Comparison of ENCODE assay signal across 18 cellular contexts in genomic region chr3:183539821-183540220, GRCh38. TPM values are rescaled to one million over a fixed set of nuclear protein-coding genes. Genes with fewer than 3 reads are reported as not detected.
DNase-seq lines count a peak whose midpoint lies in the region; ATAC-seq and TF ChIP-seq lines count a peak whose summit lies in the region.
"Had no signal": no experiment of that assay in that cellular context is flagged by ENCODE, and none has a peak within 500 bp of the region (broad histone marks: within the 10 kb centered on the region; RNA-seq: fewer than 3 reads in every experiment).

No MANE protein-coding gene starts in this region.

- WGBS in smooth muscle cell (ENCODE audit: low lambda C conversion rate), result 64% methylated on average over 3 of the region's 3 CpGs

- H3K9me3 ChIP-seq in Loucy (ENCODE audit: insufficient read depth, low read depth, low read length) (no peaks in the 10 kb centered on the region), smooth muscle cell (replicated peaks; ENCODE audit: low read depth) (no peaks in the 10 kb centered on the region)
- H3K9me3 ChIP-seq: thoracic aorta had no signal

- peaks cover 99% of the 10 kb centered on the region for H3K79me2 ChIP-seq in Loucy (ENCODE audit: insufficient read depth, low read length)
- no peaks in the 10 kb centered on the region for H3K79me2 ChIP-seq in smooth muscle cell (ENCODE audit: low read depth)

- intact Hi-C loops in activated B cell treated with CpG ODN at 0.5 μM for 24 hours (cut with micrococcal nuclease), result loop anchor here (1.0 kb wide), 1 partner anchor 12 kb away; no protein-coding TSS in a partner anchor

- H4K20me1 ChIP-seq in Loucy (ENCODE audit: insufficient read depth, low read length, poor library complexity, severe bottlenecking), result peaks cover 68% of the 10 kb centered on the region
- H4K20me1 ChIP-seq in smooth muscle cell (ENCODE audit: low read depth), result no peaks in the 10 kb centered on the region

- H3K9ac ChIP-seq in Loucy (ENCODE audit: low read depth, low read length, poor library complexity, severe bottlenecking) (no peak overlapping the region), smooth muscle cell (ENCODE audit: low read depth) (no peak overlapping the region)

- H3K4me1 ChIP-seq in Loucy (ENCODE audit: insufficient read depth, low read length, poor library complexity, severe bottlenecking), result peaks cover 46% of the 10 kb centered on the region
- peaks cover 3% of the 10 kb centered on the region for H3K4me1 ChIP-seq in smooth muscle cell (ENCODE audit: low read depth)

- H2AFZ ChIP-seq in Loucy (ENCODE audit: low read length), result no peak overlapping the region
- no peak overlapping the region for H2AFZ ChIP-seq in smooth muscle cell (ENCODE audit: low read depth)

- H3K4me3 ChIP-seq in Loucy (ENCODE audit: low read length, poor library complexity, severe bottlenecking), result no peak overlapping the region
- no peak overlapping the region for H3K4me3 ChIP-seq in smooth muscle cell
- H3K4me3 ChIP-seq: lung, thoracic aorta had no signal

- H3K36me3 Mint-ChIP-seq in activated CD8-positive, alpha-beta memory T cell treated with anti-CD3 and anti-CD28 coated beads, Interleukin-2, amount 10 ng/mL, durations not matched to agents 7 days and 5 days, result peaks cover 11% of the 10 kb centered on the region
- peaks cover 3% of the 10 kb centered on the region for H3K36me3 Mint-ChIP-seq in activated B cell treated with CpG ODN at 0.5 μM for 24 hours (ENCODE audit: low read depth)

- H3K9me3 Mint-ChIP-seq in activated CD8-positive, alpha-beta memory T cell treated with anti-CD3 and anti-CD28 coated beads, Interleukin-2, amount 10 ng/mL, durations not matched to agents 7 days and 5 days (ENCODE audit: low read depth), result no peaks in the 10 kb centered on the region
- no peaks in the 10 kb centered on the region for H3K9me3 Mint-ChIP-seq in activated B cell treated with CpG ODN at 0.5 μM for 24 hours
- H3K9me3 Mint-ChIP-seq: activated naive CD4-positive, alpha-beta T cell treated with anti-CD3 and anti-CD28 coated beads, Interleukin-2, amount 50 U/mL, for 72 hours had no signal

- H3K4me1 Mint-ChIP-seq in activated CD8-positive, alpha-beta memory T cell treated with anti-CD3 and anti-CD28 coated beads, Interleukin-2, amount 10 ng/mL, durations not matched to agents 7 days and 5 days, result peaks cover 64% of the 10 kb centered on the region
- H3K4me1 Mint-ChIP-seq in activated B cell treated with CpG ODN at 0.5 μM for 24 hours, result peaks cover 97% of the 10 kb centered on the region

- no peak for DNase-seq in activated CD8-positive, alpha-beta memory T cell treated with anti-CD3 and anti-CD28 coated beads, Interleukin-2, amount 10 ng/mL, durations not matched to agents 7 days and 5 days
- no peak for DNase-seq in activated CD8-positive, alpha-beta memory T cell treated with anti-CD3 and anti-CD28 coated beads, Interleukin-2, amount 50 U/mL, for 48 hours
- DNase-seq in activated B cell treated with CpG ODN at 0.5 μM for 24 hours (no peak), smooth muscle cell (lab: John Stamatoyannopoulos, UW; ENCODE audit: unreplicated experiment) (no peak), DMS153 (lab: John Stamatoyannopoulos, UW) (no peak), 8988T (no peak), germinal center (ENCODE audit: low spot score) (no peak)
- DNase-seq: ACHN; cerebellar nuclear complex; retina; stimulated activated CD4-positive, alpha-beta T cell treated with anti-CD3 and anti-CD28 coated beads, Interleukin-1b, Interleukin-23, amount 100 ng/mL, for 48 hours; WERI-Rb-1 had no signal

- H3K4me2 ChIP-seq in Loucy (ENCODE audit: low read depth, low read length, poor library complexity, severe bottlenecking), result peak overlapping the region; percentile 0
- H3K4me2 ChIP-seq in smooth muscle cell, result no peak overlapping the region

- peak overlapping the region; percentile 80 for H3K27ac Mint-ChIP-seq in activated CD8-positive, alpha-beta memory T cell treated with anti-CD3 and anti-CD28 coated beads, Interleukin-2, amount 10 ng/mL, durations not matched to agents 7 days and 5 days
- peak overlapping the region; percentile 91 for H3K27ac Mint-ChIP-seq in activated B cell treated with CpG ODN at 0.5 μM for 24 hours

- H3K27me3 ChIP-seq in Loucy (ENCODE audit: insufficient read depth, low read length, poor library complexity, severe bottlenecking) (no peaks in the 10 kb centered on the region), smooth muscle cell (ENCODE audit: low read depth) (no peaks in the 10 kb centered on the region)

- H3K9me2 ChIP-seq in Loucy (replicated peaks; ENCODE audit: low read depth, low read length), result no peaks in the 10 kb centered on the region

- H3K27ac ChIP-seq in smooth muscle cell (ENCODE audit: low read depth), result peak overlapping the region; percentile 28
- H3K27ac ChIP-seq: thoracic aorta, WERI-Rb-1 had no signal

- H3F3A ChIP-seq in Loucy (ENCODE audit: low read depth) (no peaks in the 10 kb centered on the region), smooth muscle cell (ENCODE audit: low read depth) (peaks cover 4% of the 10 kb centered on the region)

- TF ChIP-seq CTCF in Loucy (conservative IDR thresholded peaks at IDR 0.05; ENCODE audit: low read length) (no peak), activated B cell treated with CpG ODN at 0.5 μM for 24 hours (IDR thresholded peaks at IDR 0.05) (no peak), smooth muscle cell (IDR thresholded peaks at IDR 0.05; ENCODE audit: borderline replicate concordance, insufficient read depth, poor library complexity, severe bottlenecking) (no peak)

- no peaks in the 10 kb centered on the region for H3K27me3 Mint-ChIP-seq in activated CD8-positive, alpha-beta memory T cell treated with anti-CD3 and anti-CD28 coated beads, Interleukin-2, amount 10 ng/mL, durations not matched to agents 7 days and 5 days
- no peaks in the 10 kb centered on the region for H3K27me3 Mint-ChIP-seq in activated B cell treated with CpG ODN at 0.5 μM for 24 hours

- CTCF ChIA-PET in activated CD8-positive, alpha-beta memory T cell treated with anti-CD3 and anti-CD28 coated beads, Interleukin-2, amount 10 ng/mL, durations not matched to agents 7 days and 5 days (lab: Charles Lee), result interaction anchor here (1.1 to 2.0 kb wide), 5 partner anchors 12 to 225 kb away, joined by 3 to 6 read pairs (median 5); no protein-coding TSS in a partner anchor
- CTCF ChIA-PET in activated B cell treated with CpG ODN at 0.5 μM for 24 hours (lab: Charles Lee), result interaction anchor here (0.9 kb wide), 1 partner anchor 8 kb away, joined by 3 read pairs; no protein-coding TSS in a partner anchor

- no peaks in the 10 kb centered on the region; the same call in 1 of the 2 replicates for H3K36me3 ChIP-seq in Loucy (ENCODE audit: insufficient read depth, low read length)
- H3K36me3 ChIP-seq in smooth muscle cell (ENCODE audit: low read depth), result no peaks in the 10 kb centered on the region
- H3K36me3 ChIP-seq: thoracic aorta, WERI-Rb-1 had no signal

- POLR2A ChIA-PET in activated B cell treated with CpG ODN at 0.5 μM for 24 hours (lab: Charles Lee), result interaction anchor here (0.9 to 3.0 kb wide), 5 partner anchors 12 to 52 kb away, joined by 3 to 31 read pairs (median 12); partner anchors contain the start of gene KLHL6

- ATAC-seq in activated CD8-positive, alpha-beta memory T cell treated with anti-CD3 and anti-CD28 coated beads, Interleukin-2, amount 10 ng/mL, durations not matched to agents 7 days and 5 days, result no peak
- ATAC-seq in activated B cell treated with CpG ODN at 0.5 μM for 24 hours (ENCODE audit: low read depth), result no peak

- no peak overlapping the region for H3K4me3 Mint-ChIP-seq in activated CD8-positive, alpha-beta memory T cell treated with anti-CD3 and anti-CD28 coated beads, Interleukin-2, amount 10 ng/mL, durations not matched to agents 7 days and 5 days
- no peak overlapping the region for H3K4me3 Mint-ChIP-seq in activated B cell treated with CpG ODN at 0.5 μM for 24 hours

RNA-seq across cellular contexts. Expression of gene KLHL6, which starts 15.7 kb away (rescaled TPM):
- 10 to 100 TPM; 30.9 to 31.5 TPM for total RNA-seq in activated CD8-positive, alpha-beta memory T cell treated with anti-CD3 and anti-CD28 coated beads, Interleukin-2, amount 10 ng/mL, durations not matched to agents 7 days and 5 days
- total RNA-seq in activated B cell treated with CpG ODN at 0.5 μM for 24 hours, result 34.6 and 41.7 TPM in 2 replicates
- 0.22 and 0.40 TPM in 2 replicates for total RNA-seq in smooth muscle cell
- not detected in 2 replicates for polyA plus RNA-seq in smooth muscle cell
- total RNA-seq: M059J had no signal
- polyA plus RNA-seq: neural cell had no signal

Comparison
In these comparisons a context has a peak if more than half of its experiments do, and no peak if none do; other contexts are left out.
1. RNA of gene KLHL6, which starts 15.7 kb away (total RNA-seq): 34.6 to 41.7 TPM in activated B cell treated with CpG ODN at 0.5 μM for 24 hours and 30.9 to 31.5 TPM in activated CD8-positive, alpha-beta memory T cell treated with anti-CD3 and anti-CD28 coated beads, Interleukin-2, amount 10 ng/mL, durations not matched to agents 7 days and 5 days; 0.22 to 0.40 TPM in smooth muscle cell; every median in the first group is over 10 times any median in the second.